8 cellular contexts compared by ENCODE assay signal in genomic region chr16:84503751-84504395, GRCh38. TPM values are rescaled to one million over a fixed set of nuclear protein-coding genes. Genes with fewer than 3 reads are reported as not detected.
DNase-seq lines count a peak whose midpoint lies in the region; ATAC-seq, FAIRE-seq and TF ChIP-seq lines count a peak whose summit lies in the region.

No MANE protein-coding gene starts in this region.

- peaks cover 41% of the 10 kb centered on the region for H3K36me3 Mint-ChIP-seq in brain

- H3K9me3 Mint-ChIP-seq in brain: peaks cover 0 to 2% (median 0%) of the 10 kb centered on the region in 5 experiments

- H3K27ac ChIP-seq in urinary bladder (ENCODE audit: low read depth): peak overlapping the region; percentile 74

- in situ Hi-C loops in Caki2 (cut with HindIII; ENCODE audit: low pct_unique_long_range_greater_than_20kb, low sequenced_read_pairs): no loop called here

- H3K4me1 Mint-ChIP-seq in brain: peaks cover 40% of the 10 kb centered on the region

- peak overlapping the region; percentile 73 to 89 (median 79) for H3K27ac Mint-ChIP-seq in brain

- H3K27me3 Mint-ChIP-seq in brain: peaks cover 6% of the 10 kb centered on the region

- FAIRE-seq in HTR-8/SVneo (lab: Jason Lieb, UNC): no peak

- ATAC-seq in GM21526 (IDR thresholded peaks at IDR 0.05; ENCODE audit: low FRiP score, unreplicated experiment): no peak

- peak overlapping the region; percentile 71 for H3K4me3 ChIP-seq in urinary bladder (ENCODE audit: low read depth, low read length)

- H3K36me3 ChIP-seq in urinary bladder (ENCODE audit: insufficient read depth): no peaks in the 10 kb centered on the region

- WGBS in urinary bladder: 35% methylated on average over 13 of the region's 13 CpGs

- no peaks in the 10 kb centered on the region for H3K4me1 ChIP-seq in urinary bladder (ENCODE audit: insufficient read depth)

- TF ChIP-seq CTCF in brain (conservative IDR thresholded peaks at IDR 0.05): no peak

- H3K4me3 Mint-ChIP-seq in brain: peak overlapping the region; percentile 88 to 90 (median 90)

- peak; percentile 71 for DNase-seq in Caki2 (ENCODE audit: low read depth)
- peak; percentile 35 for DNase-seq in HTR-8/SVneo (ENCODE audit: insufficient read length, low spot score)
- DNase-seq in medulla oblongata (ENCODE audit: extremely low spot score): peak; percentile 15
- no peak for DNase-seq in HuH-7 (ENCODE audit: low spot score)
- DNase-seq in COR-L47 (lab: John Stamatoyannopoulos, UW): no peak

RNA-seq across cellular contexts. Expression of gene MEAK7, which starts 0.6 kb away (rescaled TPM):
- total RNA-seq in Caki2 (2014; rRNA removed; shearing (Covaris generic); ENCODE audit: low replicate concordance): 28.7 and 37.2 TPM in 2 replicates
- polyA plus RNA-seq in brain (ENCODE audit: insufficient read depth, low read depth, low replicate concordance) (10.8 TPM), urinary bladder (11.2 TPM)
- total RNA-seq in urinary bladder: 18.0 TPM

Comparison
In these comparisons a context has a peak if more than half of its experiments do, and no peak if none do; other contexts are left out.
1. DNase-seq: peak in Caki2 (single experiment), HTR-8/SVneo (single experiment) and medulla oblongata (single experiment); none in HuH-7 (single experiment) and COR-L47 (single experiment).